ENCODE assay signal across 18 cellular contexts in the genomic region with DNA sequence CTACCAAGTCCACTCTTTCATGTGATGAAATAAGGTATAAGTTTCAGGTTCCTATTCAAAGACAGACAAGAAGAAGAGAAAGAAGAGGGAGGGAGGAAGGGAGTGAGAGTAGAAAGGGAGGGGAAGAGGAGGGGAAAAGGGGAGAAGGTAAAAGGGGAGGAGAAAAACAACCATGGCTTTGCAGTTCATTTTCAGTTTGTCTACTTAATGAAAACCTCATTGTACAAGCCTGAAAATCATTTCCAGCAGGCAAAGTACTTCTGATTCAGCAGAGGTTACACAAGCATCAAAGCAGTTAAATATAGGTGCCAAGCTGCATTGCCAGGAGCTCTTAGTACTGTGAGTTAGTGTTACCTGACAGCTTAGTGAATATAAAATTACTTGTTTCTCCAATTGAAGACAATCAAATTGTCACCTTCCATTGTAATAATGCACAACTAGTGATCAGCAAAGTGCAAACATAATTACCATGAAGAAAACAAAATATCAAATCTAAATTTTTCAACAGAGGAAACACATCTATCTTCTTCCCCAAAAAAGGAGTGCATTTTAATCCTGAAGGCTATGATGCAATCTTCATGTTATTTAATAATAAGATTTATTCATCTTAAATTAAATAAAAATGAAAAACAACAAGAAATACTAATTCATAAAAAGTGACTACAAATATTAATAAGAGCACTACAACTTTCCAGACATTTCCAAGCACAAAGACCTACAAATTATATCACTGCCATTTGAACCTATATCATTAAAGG. TPM values are rescaled to one million over a fixed set of nuclear protein-coding genes. Genes with fewer than 3 reads are reported as not detected.
DNase-seq lines count a peak whose midpoint lies in the region; ATAC-seq and TF ChIP-seq lines count a peak whose summit lies in the region.
"Had no signal": no experiment of that assay in that cellular context is flagged by ENCODE, and none has a peak within 500 bp of the region (broad histone marks: within the 10 kb centered on the region; RNA-seq: fewer than 3 reads in every experiment).

No MANE protein-coding gene starts in this region.

- H3K27ac Mint-ChIP-seq in GM23338: no peak overlapping the region
- H3K27ac Mint-ChIP-seq: activated CD4-positive, alpha-beta T cell treated with anti-CD3 and anti-CD28 coated beads, Interleukin-2, amount 10 ng/mL, durations not matched to agents 24 days and 14 days; activated naive CD4-positive, alpha-beta T cell treated with anti-CD3 and anti-CD28 coated beads, Interleukin-2, amount 10 ng/mL, durations not matched to agents 7 days and 5 days; T-helper 2 cell treated with Interferon-gamma antibody and Interleukin-4, amounts not matched to agents 5 μg/mL and 100 μg/mL, for 36 hours had no signal

- no peaks in the 10 kb centered on the region for H3K36me3 ChIP-seq in psoas muscle (ENCODE audit: insufficient read depth in 1 of 2, low read depth in 1 of 2)
- H3K36me3 ChIP-seq in GM23338 (ENCODE audit: insufficient read depth): no peaks in the 10 kb centered on the region
- H3K36me3 ChIP-seq: ovary had no signal

- H3K4me3 Mint-ChIP-seq in GM23338: no peak overlapping the region
- H3K4me3 Mint-ChIP-seq: activated CD4-positive, alpha-beta T cell treated with anti-CD3 and anti-CD28 coated beads, Interleukin-2, amount 10 ng/mL, durations not matched to agents 24 days and 14 days; activated naive CD4-positive, alpha-beta T cell treated with anti-CD3 and anti-CD28 coated beads, Interleukin-2, amount 10 ng/mL, durations not matched to agents 7 days and 5 days; T-helper 2 cell treated with Interferon-gamma antibody and Interleukin-4, amounts not matched to agents 5 μg/mL and 100 μg/mL, for 36 hours had no signal

- H3K4me3 ChIP-seq in epithelial cell of esophagus (ENCODE audit: low read length) (no peak overlapping the region), psoas muscle (peak overlapping the region; percentile 45), GM23338 (no peak overlapping the region)
- H3K4me3 ChIP-seq: ovary had no signal

- peak; percentile 77 to 92 (median 87) for ATAC-seq in psoas muscle
- no peak for ATAC-seq in HG02852 (IDR thresholded peaks at IDR 0.05; ENCODE audit: unreplicated experiment)
- no peak for ATAC-seq in GM23338

- H3K27me3 ChIP-seq in psoas muscle (ENCODE audit: insufficient read depth in 3 of 3, low read length in 2 of 3) (no peaks in the 10 kb centered on the region), GM23338 (ENCODE audit: insufficient read depth) (no peaks in the 10 kb centered on the region)
- H3K27me3 ChIP-seq: ovary had no signal

- no peaks in the 10 kb centered on the region for H3K27me3 Mint-ChIP-seq in GM23338 (ENCODE audit: insufficient read depth, low read depth, poor library complexity)
- H3K27me3 Mint-ChIP-seq: activated CD4-positive, alpha-beta T cell treated with anti-CD3 and anti-CD28 coated beads, Interleukin-2, amount 10 ng/mL, durations not matched to agents 24 days and 14 days; activated naive CD4-positive, alpha-beta T cell treated with anti-CD3 and anti-CD28 coated beads, Interleukin-2, amount 10 ng/mL, durations not matched to agents 7 days and 5 days had no signal

- H3K27ac ChIP-seq in psoas muscle: peak overlapping the region; percentile 83
- no peak overlapping the region for H3K27ac ChIP-seq in GM23338 (ENCODE audit: low read depth)
- H3K27ac ChIP-seq: 22Rv1, ovary had no signal

- H3K4me2 ChIP-seq in GM23338: no peak overlapping the region

- no peak overlapping the region for H2AFZ ChIP-seq in GM23338

- no peaks in the 10 kb centered on the region for H3K9me3 Mint-ChIP-seq in GM23338
- H3K9me3 Mint-ChIP-seq: activated CD4-positive, alpha-beta T cell treated with anti-CD3 and anti-CD28 coated beads, Interleukin-2, amount 10 ng/mL, durations not matched to agents 24 days and 14 days; activated naive CD4-positive, alpha-beta T cell treated with anti-CD3 and anti-CD28 coated beads, Interleukin-2, amount 10 ng/mL, durations not matched to agents 7 days and 5 days; T-helper 2 cell treated with Interferon-gamma antibody and Interleukin-4, amounts not matched to agents 5 μg/mL and 100 μg/mL, for 36 hours had no signal

- no peaks in the 10 kb centered on the region for H3K9me3 ChIP-seq in psoas muscle
- H3K9me3 ChIP-seq: ovary had no signal

- DNase-seq in NCI-H1417 (lab: John Stamatoyannopoulos, UW) (peak in 2 of 3 experiments; percentile 26 to 78), NCI-H1417 treated with DMSO at 0.1 percent for 48 hours (lab: John Stamatoyannopoulos, UW) (no peak), NCI-H2227 treated with DMSO at 0.1 percent for 48 hours (lab: John Stamatoyannopoulos, UW) (peak; percentile 14), epithelial cell of esophagus (ENCODE audit: low read depth) (peak; percentile 55), psoas muscle (no peak), GM23338 (ENCODE audit: low spot score) (no peak)
- DNase-seq in stimulated activated CD4-positive, alpha-beta T cell treated with anti-CD3 and anti-CD28 coated beads, Interleukin-4, amount 100 ng/mL, for 4 hours: no peak
- DNase-seq: activated CD4-positive, alpha-beta T cell treated with anti-CD3 and anti-CD28 coated beads, Interleukin-2, amount 10 ng/mL, durations not matched to agents 24 days and 14 days; activated naive CD4-positive, alpha-beta T cell treated with anti-CD3 and anti-CD28 coated beads, Interleukin-2, amount 10 ng/mL, durations not matched to agents 7 days and 5 days; C1 segment of cervical spinal cord; central memory CD4-positive, alpha-beta T cell; glutamatergic neuron; kidney glomerular epithelial cell; ovary; stimulated activated CD4-positive, alpha-beta T cell treated with anti-CD3 and anti-CD28 coated beads, Interleukin-15, amount 100 ng/mL, for 24 hours had no signal

- peaks cover 37% of the 10 kb centered on the region for H3K4me1 ChIP-seq in psoas muscle
- no peaks in the 10 kb centered on the region for H3K4me1 ChIP-seq in GM23338 (ENCODE audit: insufficient read depth)

- intact Hi-C loops in psoas muscle (cut with DNase I): loop anchor here (1.0 to 5.0 kb wide), 3 partner anchors 56 to 259 kb away; no protein-coding TSS in a partner anchor

- H3K4me1 Mint-ChIP-seq in GM23338: peaks cover 2% of the 10 kb centered on the region; the same call in 1 of the 3 replicates
- H3K4me1 Mint-ChIP-seq: activated CD4-positive, alpha-beta T cell treated with anti-CD3 and anti-CD28 coated beads, Interleukin-2, amount 10 ng/mL, durations not matched to agents 24 days and 14 days; activated naive CD4-positive, alpha-beta T cell treated with anti-CD3 and anti-CD28 coated beads, Interleukin-2, amount 10 ng/mL, durations not matched to agents 7 days and 5 days had no signal

- H3K79me2 ChIP-seq in GM23338 (replicated peaks; ENCODE audit: insufficient read depth): no peaks in the 10 kb centered on the region

- TF ChIP-seq CTCF in epithelial cell of esophagus (IDR thresholded peaks at IDR 0.05; ENCODE audit: insufficient read depth, low read depth, low read length, missing control alignments) (no peak), psoas muscle (IDR thresholded peaks at IDR 0.05) (no peak), GM23338 (conservative IDR thresholded peaks at IDR 0.05; ENCODE audit: low read depth in 2 of 2) (no peak)

- no peaks in the 10 kb centered on the region for H4K20me1 ChIP-seq in GM23338 (replicated peaks; ENCODE audit: insufficient read depth)

- no peaks in the 10 kb centered on the region for H3K36me3 Mint-ChIP-seq in GM23338 (ENCODE audit: low read depth)
- H3K36me3 Mint-ChIP-seq: activated naive CD4-positive, alpha-beta T cell treated with anti-CD3 and anti-CD28 coated beads, Interleukin-2, amount 10 ng/mL, durations not matched to agents 7 days and 5 days had no signal

- H3F3A ChIP-seq in GM23338 (replicated peaks; ENCODE audit: low read depth): no peaks in the 10 kb centered on the region

- H3K9me2 ChIP-seq in GM23338 (ENCODE audit: insufficient read depth): no peaks in the 10 kb centered on the region

TF ChIP-seq in GM23338, 12 proteins besides CTCF, POLR2A, EP300 and RAD21 (continues in another document):
- no peak for TF ChIP-seq EZH2phosphoT487 (IDR thresholded peaks at IDR 0.05; ENCODE audit: unreplicated experiment)
- TF ChIP-seq STAT1 (IDR thresholded peaks at IDR 0.05; ENCODE audit: unreplicated experiment): no peak
- TF ChIP-seq EZH2 (IDR thresholded peaks at IDR 0.05; ENCODE audit: low read depth, unreplicated experiment): no peak
- no peak for TF ChIP-seq NANOG (IDR thresholded peaks at IDR 0.05; ENCODE audit: borderline replicate concordance)
- TF ChIP-seq, protein P1, sequence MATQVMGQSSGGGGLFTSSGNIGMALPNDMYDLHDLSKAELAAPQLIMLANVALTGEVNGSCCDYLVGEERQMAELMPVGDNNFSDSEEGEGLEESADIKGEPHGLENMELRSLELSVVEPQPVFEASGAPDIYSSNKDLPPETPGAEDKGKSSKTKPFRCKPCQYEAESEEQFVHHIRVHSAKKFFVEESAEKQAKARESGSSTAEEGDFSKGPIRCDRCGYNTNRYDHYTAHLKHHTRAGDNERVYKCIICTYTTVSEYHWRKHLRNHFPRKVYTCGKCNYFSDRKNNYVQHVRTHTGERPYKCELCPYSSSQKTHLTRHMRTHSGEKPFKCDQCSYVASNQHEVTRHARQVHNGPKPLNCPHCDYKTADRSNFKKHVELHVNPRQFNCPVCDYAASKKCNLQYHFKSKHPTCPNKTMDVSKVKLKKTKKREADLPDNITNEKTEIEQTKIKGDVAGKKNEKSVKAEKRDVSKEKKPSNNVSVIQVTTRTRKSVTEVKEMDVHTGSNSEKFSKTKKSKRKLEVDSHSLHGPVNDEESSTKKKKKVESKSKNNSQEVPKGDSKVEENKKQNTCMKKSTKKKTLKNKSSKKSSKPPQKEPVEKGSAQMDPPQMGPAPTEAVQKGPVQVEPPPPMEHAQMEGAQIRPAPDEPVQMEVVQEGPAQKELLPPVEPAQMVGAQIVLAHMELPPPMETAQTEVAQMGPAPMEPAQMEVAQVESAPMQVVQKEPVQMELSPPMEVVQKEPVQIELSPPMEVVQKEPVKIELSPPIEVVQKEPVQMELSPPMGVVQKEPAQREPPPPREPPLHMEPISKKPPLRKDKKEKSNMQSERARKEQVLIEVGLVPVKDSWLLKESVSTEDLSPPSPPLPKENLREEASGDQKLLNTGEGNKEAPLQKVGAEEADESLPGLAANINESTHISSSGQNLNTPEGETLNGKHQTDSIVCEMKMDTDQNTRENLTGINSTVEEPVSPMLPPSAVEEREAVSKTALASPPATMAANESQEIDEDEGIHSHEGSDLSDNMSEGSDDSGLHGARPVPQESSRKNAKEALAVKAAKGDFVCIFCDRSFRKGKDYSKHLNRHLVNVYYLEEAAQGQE (IDR thresholded peaks at IDR 0.05; ENCODE audit: unreplicated experiment): no peak
- no peak for TF ChIP-seq CREB1 (CRISPR knock-in tag; IDR thresholded peaks at IDR 0.05; ENCODE audit: low read depth)

RNA-seq across cellular contexts. Expression of a gene that starts 8.2 kb away (rescaled TPM):
- 10 to 100 TPM; 14.6 to 47.6 (median 33.1) TPM for total RNA-seq in psoas muscle
- polyA plus RNA-seq in psoas muscle (1 to 10 TPM in 2 of 3 donors, under 1 TPM in 1; 0.61 to 5.7 (median 4.9) TPM), GM23338 (2016; fragmentation: Nextera tagmentation; extraction: Ambion mirVana) (0.31 and 0.66 TPM in 2 replicates)
- total RNA-seq in GM23338 (2014; rRNA removed; shearing (Covaris generic)): 0.03 and 0.70 TPM in 2 replicates
- total RNA-seq: activated CD4-positive, alpha-beta T cell treated with anti-CD3 and anti-CD28 coated beads, Interleukin-2, amount 10 ng/mL, durations not matched to agents 24 days and 14 days had no signal

Comparison
In these comparisons a context has a peak if more than half of its experiments do, and no peak if none do; other contexts are left out.
1. DNase-seq: peak in NCI-H1417 (2 of 3), NCI-H2227 treated with DMSO at 0.1 percent for 48 hours (single experiment) and epithelial cell of esophagus (single experiment); none in NCI-H1417 treated with DMSO at 0.1 percent for 48 hours (single experiment), psoas muscle (0 of 2), GM23338 (single experiment) and stimulated activated CD4-positive, alpha-beta T cell treated with anti-CD3 and anti-CD28 coated beads, Interleukin-4, amount 100 ng/mL, for 4 hours (0 of 2).
2. ATAC-seq: peak in psoas muscle (4 of 4); none in HG02852 (single experiment) and GM23338 (single experiment).